In the genomic region with DNA sequence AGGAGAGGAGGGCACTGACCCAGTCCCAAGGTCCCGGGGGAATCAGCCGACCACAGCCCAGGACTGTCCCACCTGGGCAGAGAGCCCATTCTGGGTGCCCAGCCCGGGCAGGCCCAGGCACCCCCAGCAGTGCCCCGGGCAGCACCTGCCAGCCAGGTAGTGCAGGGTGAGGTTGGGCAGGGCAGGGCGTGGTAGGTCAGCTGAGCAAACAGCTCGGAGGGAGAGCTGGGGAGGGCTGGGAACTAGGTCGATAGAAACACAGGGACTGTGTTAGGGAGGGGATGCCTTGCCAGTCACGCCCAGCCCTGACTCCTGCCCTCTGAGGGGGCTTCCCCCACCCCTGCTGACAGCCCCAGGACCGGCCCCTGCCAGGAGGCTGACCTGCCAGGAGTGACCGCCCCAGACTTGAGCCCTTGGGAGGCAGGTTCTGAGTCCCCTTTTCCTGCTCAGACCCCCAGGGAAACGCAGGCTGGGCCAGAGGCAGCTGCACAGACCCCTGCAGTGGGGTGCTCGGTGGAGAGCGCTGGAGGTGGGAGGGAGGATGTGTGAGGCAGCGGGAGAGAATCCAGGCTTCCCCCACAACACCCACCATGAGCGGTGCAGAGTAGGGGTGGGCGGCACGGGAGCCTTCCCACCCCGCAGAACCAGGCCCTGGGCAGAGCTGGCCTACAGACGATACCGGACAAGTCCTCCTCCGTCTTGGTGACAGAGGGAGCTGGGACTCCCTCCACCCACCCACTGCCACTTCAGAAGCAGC, we compare ENCODE assay signal across 17 cellular contexts. TPM values are rescaled to one million over a fixed set of nuclear protein-coding genes. Genes with fewer than 3 reads are reported as not detected.
A peak's percentile ranks its signal among the peaks of the same experiment; 100 is the strongest.
DNase-seq lines count a peak whose midpoint lies in the region; ATAC-seq, FAIRE-seq and TF ChIP-seq lines count a peak whose summit lies in the region.
"Had no signal": no experiment of that assay in that cellular context is flagged by ENCODE, and none has a peak within 500 bp of the region (broad histone marks: within the 10 kb centered on the region; RNA-seq: fewer than 3 reads in every experiment).

No MANE protein-coding gene starts in this region.

- ATAC-seq in A549 (peak in 1 of 2 experiments; percentile 22; a peak in 3 of 6 replicates), right lobe of liver (peak; percentile 14 to 47 (median 30)), HG02623 (IDR thresholded peaks at IDR 0.05; ENCODE audit: unreplicated experiment) (no peak)

- POLR2A ChIA-PET in A549 (lab: Yijun Ruan, JAX): no interaction called here

- no peaks in the 10 kb centered on the region for H3K9me3 ChIP-seq in A549
- H3K9me3 ChIP-seq in Peyer's patch: no peaks in the 10 kb centered on the region
- H3K9me3 ChIP-seq in right lobe of liver: no peaks in the 10 kb centered on the region
- H3K9me3 ChIP-seq: BE2C, sigmoid colon had no signal

- H3K27me3 ChIP-seq in Peyer's patch (peaks cover 0 to 14% of the 10 kb centered on the region in 2 donors), right lobe of liver (peaks cover 0 to 8% of the 10 kb centered on the region in 2 donors)

- H3K4me1 ChIP-seq in A549 (peaks cover 35% of the 10 kb centered on the region), Peyer's patch (peaks cover 0 to 18% (median 4%) of the 10 kb centered on the region in 4 donors), right lobe of liver (no peaks in the 10 kb centered on the region)

- DNase-seq in A549 (ENCODE audit: low read depth in 1 of 2, low spot score in 1 of 2): no peak
- peak; percentile 76 for DNase-seq in HPDE6-E6E7 (ENCODE audit: extremely low spot score)
- peak in 2 of 3 donors; percentile 87 to 90 for DNase-seq in Peyer's patch
- DNase-seq in right lobe of liver: no peak
- no peak for DNase-seq in mesenteric fat pad (ENCODE audit: low spot score)
- DNase-seq in urothelium cell line (ENCODE audit: low spot score): no peak
- DNase-seq in G401 (ENCODE audit: low spot score): no peak
- DNase-seq: activated B cell treated with CpG ODN at 0.5 μM for 24 hours; activated T-cell treated with anti-CD3 and anti-CD28 coated beads, Interleukin-2, amount 50 U/mL, for 24 hours; BE2C; GM23248; hypothalamus; sigmoid colon; trophoblast cell had no signal

- H3K36me3 ChIP-seq in Peyer's patch: no peaks in the 10 kb centered on the region
- H3K36me3 ChIP-seq in right lobe of liver: no peaks in the 10 kb centered on the region
- H3K36me3 ChIP-seq: BE2C, sigmoid colon had no signal

- intact Hi-C loops in right lobe of liver (cut with DNase I): no loop called here

- CTCF ChIA-PET in A549 (lab: Yijun Ruan, JAX): interaction anchor here (1.5 to 4.4 kb wide), 2 partner anchors 10 to 15 kb away, joined by 5 to 27 read pairs; no protein-coding TSS in a partner anchor

- H3K4me3 ChIP-seq in A549 (no peak overlapping the region), Peyer's patch (no peak overlapping the region), right lobe of liver (no peak overlapping the region)
- H3K4me3 ChIP-seq: GM23248, sigmoid colon had no signal

- H3K27ac ChIP-seq in A549 (peak overlapping the region; percentile 38 to 75; a peak in 5 of 6 replicates), Peyer's patch (peak overlapping the region in 3 of 4 donors; percentile 12 to 65 (median 38)), right lobe of liver (no peak overlapping the region)
- H3K27ac ChIP-seq: GM23248, sigmoid colon had no signal

- WGBS in A549 (ENCODE audit: missing lambda C conversion rate): 63% methylated on average over 19 of the region's 21 CpGs
- 18% methylated on average over 3 of the region's 21 CpGs for WGBS in right lobe of liver (ENCODE audit: insufficient coverage, low coverage, low lambda C conversion rate, missing lambda C conversion rate)

- FAIRE-seq in A549 (lab: Jason Lieb, UNC) (no peak), urothelium cell line (lab: Jason Lieb, UNC) (no peak)

- no peak for TF ChIP-seq RAD21 in A549 (conservative IDR thresholded peaks at IDR 0.05 in 1 of 2, IDR thresholded peaks at IDR 0.05 in 1 of 2)

- no peak for TF ChIP-seq POLR2A in A549 (IDR thresholded peaks at IDR 0.05; ENCODE audit: low read length)
- peak in 1 of 2 donors; percentile 25 for TF ChIP-seq POLR2A in Peyer's patch (IDR thresholded peaks at IDR 0.05)
- TF ChIP-seq POLR2A in right lobe of liver (IDR thresholded peaks at IDR 0.05): no peak

- H3K4me2 ChIP-seq in A549: peak overlapping the region; percentile 38; the same call in 2 of the 3 replicates

- in situ Hi-C loops in G401 (cut with HindIII; ENCODE audit: low sequenced_read_pairs): no loop called here

- TF ChIP-seq CTCF in A549 (IDR thresholded peaks at IDR 0.05): no peak
- TF ChIP-seq CTCF in Peyer's patch (IDR thresholded peaks at IDR 0.05): no peak
- TF ChIP-seq CTCF in right lobe of liver (IDR thresholded peaks at IDR 0.05): no peak

- no peak for TF ChIP-seq EP300 in A549 (IDR thresholded peaks at IDR 0.05)

TF ChIP-seq in A549, 52 proteins besides CTCF, POLR2A, EP300 and RAD21 (continues in another document):
- TF ChIP-seq, protein P1, sequence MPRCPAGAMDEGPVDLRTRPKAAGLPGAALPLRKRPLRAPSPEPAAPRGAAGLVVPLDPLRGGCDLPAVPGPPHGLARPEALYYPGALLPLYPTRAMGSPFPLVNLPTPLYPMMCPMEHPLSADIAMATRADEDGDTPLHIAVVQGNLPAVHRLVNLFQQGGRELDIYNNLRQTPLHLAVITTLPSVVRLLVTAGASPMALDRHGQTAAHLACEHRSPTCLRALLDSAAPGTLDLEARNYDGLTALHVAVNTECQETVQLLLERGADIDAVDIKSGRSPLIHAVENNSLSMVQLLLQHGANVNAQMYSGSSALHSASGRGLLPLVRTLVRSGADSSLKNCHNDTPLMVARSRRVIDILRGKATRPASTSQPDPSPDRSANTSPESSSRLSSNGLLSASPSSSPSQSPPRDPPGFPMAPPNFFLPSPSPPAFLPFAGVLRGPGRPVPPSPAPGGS (IDR thresholded peaks at IDR 0.05): no peak
- TF ChIP-seq, protein P2, sequence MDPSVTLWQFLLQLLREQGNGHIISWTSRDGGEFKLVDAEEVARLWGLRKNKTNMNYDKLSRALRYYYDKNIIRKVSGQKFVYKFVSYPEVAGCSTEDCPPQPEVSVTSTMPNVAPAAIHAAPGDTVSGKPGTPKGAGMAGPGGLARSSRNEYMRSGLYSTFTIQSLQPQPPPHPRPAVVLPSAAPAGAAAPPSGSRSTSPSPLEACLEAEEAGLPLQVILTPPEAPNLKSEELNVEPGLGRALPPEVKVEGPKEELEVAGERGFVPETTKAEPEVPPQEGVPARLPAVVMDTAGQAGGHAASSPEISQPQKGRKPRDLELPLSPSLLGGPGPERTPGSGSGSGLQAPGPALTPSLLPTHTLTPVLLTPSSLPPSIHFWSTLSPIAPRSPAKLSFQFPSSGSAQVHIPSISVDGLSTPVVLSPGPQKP (IDR thresholded peaks at IDR 0.05; ENCODE audit: low read depth, low read length): no peak
- no peak for TF ChIP-seq GATA3 (IDR thresholded peaks at IDR 0.05; ENCODE audit: borderline replicate concordance)

RNA-seq across cellular contexts. Expression of a gene that starts 4.7 kb away (rescaled TPM):
- polyA plus RNA-seq in A549 (2011; rRNA removed): 1.1 and 1.5 TPM in 2 replicates
- 2.5 and 4.5 TPM in 2 replicates for polyA plus RNA-seq in A549 (2012; cell fraction: cytosol; rRNA removed)
- polyA plus RNA-seq in A549 (2012; cell fraction: nucleus; rRNA removed): 2.5 and 3.9 TPM in 2 replicates
- polyA plus RNA-seq in A549 (2017; fragmentation: RNase III; extraction: RNeasy Plus Mini Kit Qiagen cat#74134 plus additional on column Dnase treatment): 1.4 to 2.6 TPM (median 2.0 TPM) in 3 replicates
- polyA minus RNA-seq in A549 (2011; rRNA and poly(A)+ RNA removed): 0.87 and 1.1 TPM in 2 replicates
- total RNA-seq in Peyer's patch: not detected
- not detected for total RNA-seq in right lobe of liver
- total RNA-seq in mesenteric fat pad: not detected
- 1.2 and 9.8 TPM in 2 replicates for total RNA-seq in G401 (2014; rRNA removed; shearing (Covaris generic))
- total RNA-seq: activated B cell treated with CpG ODN at 0.5 μM for 24 hours, GM23248, mononuclear cell, sigmoid colon had no signal
- polyA plus RNA-seq: GM23248 had no signal

RNA-seq across cellular contexts. Expression of a gene that starts 29.5 kb away (rescaled TPM):
- polyA plus RNA-seq in A549 (2011; rRNA removed) (27.7 and 34.4 TPM in 2 replicates), A549 (2017; fragmentation: RNase III; extraction: RNeasy Plus Mini Kit Qiagen cat#74134 plus additional on column Dnase treatment) (27.7 to 38.4 TPM (median 37.5 TPM) in 3 replicates)
- polyA plus RNA-seq in A549 (2012; cell fraction: cytosol; rRNA removed): 51.1 and 64.6 TPM in 2 replicates
- polyA plus RNA-seq in A549 (2012; cell fraction: nucleus; rRNA removed): 29.5 and 30.9 TPM in 2 replicates
- polyA minus RNA-seq in A549 (2011; rRNA and poly(A)+ RNA removed): 34.1 and 35.5 TPM in 2 replicates
- total RNA-seq in Peyer's patch (10 to 100 TPM; 17.3 to 46.6 (median 38.3) TPM), right lobe of liver (100 to 1,000 TPM in 3 of 6 experiments, 10 to 100 TPM in 3; 63.4 to 121 (median 98.5) TPM), mesenteric fat pad (27.1 TPM)
- 72.3 and 79.3 TPM in 2 replicates for total RNA-seq in G401 (2014; rRNA removed; shearing (Covaris generic))

RNA-seq across cellular contexts. Expression of a gene that starts 41.0 kb away (rescaled TPM):
- polyA plus RNA-seq in A549 (2011; rRNA removed): not detected in 2 replicates
- 0.04 TPM in 1 of 2 replicates, not detected in the other for polyA plus RNA-seq in A549 (2012; cell fraction: cytosol; rRNA removed)
- 0.02 TPM in 1 of 2 replicates, not detected in the other for polyA plus RNA-seq in A549 (2012; cell fraction: nucleus; rRNA removed)
- polyA plus RNA-seq in A549 (2017; fragmentation: RNase III; extraction: RNeasy Plus Mini Kit Qiagen cat#74134 plus additional on column Dnase treatment): 0.20 TPM in 1 of 3 replicates, not detected in the others
- not detected in 2 replicates for polyA minus RNA-seq in A549 (2011; rRNA and poly(A)+ RNA removed)
- not detected for total RNA-seq in Peyer's patch
- total RNA-seq in right lobe of liver: under 1 TPM in 1 of 6 experiments, not detected in 5; 0.12 TPM
- not detected for total RNA-seq in mesenteric fat pad
- not detected in 2 replicates for total RNA-seq in G401 (2014; rRNA removed; shearing (Covaris generic))
- total RNA-seq: activated B cell treated with CpG ODN at 0.5 μM for 24 hours, GM23248, mononuclear cell, NCI-H460, sigmoid colon had no signal
- polyA plus RNA-seq: GM23248 had no signal

RNA-seq across cellular contexts. Expression of a gene that starts 41.5 kb away (rescaled TPM):
- polyA plus RNA-seq in A549 (2011; rRNA removed): 7.5 and 9.1 TPM in 2 replicates
- polyA plus RNA-seq in A549 (2012; cell fraction: cytosol; rRNA removed): 2.7 and 2.9 TPM in 2 replicates
- polyA plus RNA-seq in A549 (2012; cell fraction: nucleus; rRNA removed): 2.9 and 3.3 TPM in 2 replicates
- polyA plus RNA-seq in A549 (2017; fragmentation: RNase III; extraction: RNeasy Plus Mini Kit Qiagen cat#74134 plus additional on column Dnase treatment): 2.9 to 3.5 TPM (median 2.9 TPM) in 3 replicates
- polyA minus RNA-seq in A549 (2011; rRNA and poly(A)+ RNA removed): 0.99 and 2.3 TPM in 2 replicates
- not detected for total RNA-seq in Peyer's patch
- total RNA-seq in right lobe of liver: under 1 TPM in 2 of 6 experiments, not detected in 4; 0.39 to 0.40 TPM
- not detected for total RNA-seq in mesenteric fat pad
- 81.1 and 105 TPM in 2 replicates for total RNA-seq in G401 (2014; rRNA removed; shearing (Covaris generic))
- total RNA-seq: activated B cell treated with CpG ODN at 0.5 μM for 24 hours, GM23248, mononuclear cell, sigmoid colon had no signal

RNA-seq across cellular contexts. Expression of a gene that starts 45.8 kb away (rescaled TPM):
- polyA plus RNA-seq in A549 (2011; rRNA removed) (151 and 198 TPM in 2 replicates), A549 (2017; fragmentation: RNase III; extraction: RNeasy Plus Mini Kit Qiagen cat#74134 plus additional on column Dnase treatment) (367 to 410 TPM (median 389 TPM) in 3 replicates)
- polyA plus RNA-seq in A549 (2012; cell fraction: cytosol; rRNA removed): 614 and 662 TPM in 2 replicates
- 311 and 379 TPM in 2 replicates for polyA plus RNA-seq in A549 (2012; cell fraction: nucleus; rRNA removed)
- 233 and 240 TPM in 2 replicates for polyA minus RNA-seq in A549 (2011; rRNA and poly(A)+ RNA removed)
- total RNA-seq in Peyer's patch (100 to 1,000 TPM in 3 of 4 donors, 10 to 100 TPM in 1; 55.3 to 373 (median 236) TPM), right lobe of liver (100 to 1,000 TPM in 2 of 6 experiments, 10 to 100 TPM in 4; 68.7 to 210 (median 81.2) TPM), mesenteric fat pad (126 TPM)
- 339 and 361 TPM in 2 replicates for total RNA-seq in G401 (2014; rRNA removed; shearing (Covaris generic))

Comparison
In these comparisons a context has a peak if more than half of its experiments do, and no peak if none do; other contexts are left out.
1. DNase-seq: peak in HPDE6-E6E7 (single experiment) and Peyer's patch (2 of 3); none in A549 (0 of 2), right lobe of liver (0 of 3), mesenteric fat pad (single experiment), urothelium cell line (single experiment) and G401 (single experiment).
2. H3K27ac ChIP-seq: peak in A549 (2 of 2) and Peyer's patch (3 of 4); none in right lobe of liver (0 of 3).